ENCODE assay signal across 8 cellular contexts in genomic region chr1:50978144-50978851, GRCh38. TPM values are rescaled to one million over a fixed set of nuclear protein-coding genes. Genes with fewer than 3 reads are reported as not detected.
DNase-seq lines count a peak whose midpoint lies in the region; ATAC-seq, FAIRE-seq and TF ChIP-seq lines count a peak whose summit lies in the region.

No MANE protein-coding gene starts in this region.

- peak overlapping the region; percentile 74 for H3K27ac Mint-ChIP-seq in activated naive CD8-positive, alpha-beta T cell treated with anti-CD3 and anti-CD28 coated beads, Interleukin-2, amount 50 U/mL, for 24 hours

- H3K4me3 Mint-ChIP-seq in activated naive CD8-positive, alpha-beta T cell treated with anti-CD3 and anti-CD28 coated beads, Interleukin-2, amount 50 U/mL, for 24 hours = peak overlapping the region; percentile 75

- TF ChIP-seq CTCF in OCI-LY1 (IDR thresholded peaks at IDR 0.05; ENCODE audit: low read length) (no peak), heart left ventricle (IDR thresholded peaks at IDR 0.05) (no peak), pancreas (IDR thresholded peaks at IDR 0.05) (no peak)

- no peaks in the 10 kb centered on the region for H4K20me1 ChIP-seq in OCI-LY1 (ENCODE audit: insufficient read depth, low read length)

- no peaks in the 10 kb centered on the region for H3K9me2 ChIP-seq in OCI-LY1 (ENCODE audit: low read depth, low read length)

- peaks cover 41% of the 10 kb centered on the region for H3K27me3 Mint-ChIP-seq in activated naive CD8-positive, alpha-beta T cell treated with anti-CD3 and anti-CD28 coated beads, Interleukin-2, amount 50 U/mL, for 24 hours

- H3K79me2 ChIP-seq in OCI-LY1 (ENCODE audit: insufficient read depth, low read length) = peaks cover 76% of the 10 kb centered on the region

- H3K36me3 Mint-ChIP-seq in activated naive CD8-positive, alpha-beta T cell treated with anti-CD3 and anti-CD28 coated beads, Interleukin-2, amount 50 U/mL, for 24 hours (ENCODE audit: low read depth) = peaks cover 2% of the 10 kb centered on the region

- H3K27ac ChIP-seq in OCI-LY1 (ENCODE audit: low read depth, low read length, poor library complexity, severe bottlenecking) (peak overlapping the region; percentile 95), heart left ventricle (peak overlapping the region; percentile 93 to 100 (median 99)), pancreas (peak overlapping the region; percentile 84 to 94 (median 90))

- H3K9me3 Mint-ChIP-seq in activated naive CD8-positive, alpha-beta T cell treated with anti-CD3 and anti-CD28 coated beads, Interleukin-2, amount 50 U/mL, for 24 hours = no peaks in the 10 kb centered on the region

- peaks cover 67% of the 10 kb centered on the region for H3K4me1 ChIP-seq in OCI-LY1 (ENCODE audit: insufficient read depth, low read length, severe bottlenecking)
- H3K4me1 ChIP-seq in heart left ventricle = peaks cover 0 to 49% (median 6%) of the 10 kb centered on the region in 12 donors
- peaks cover 0 to 16% (median 5%) of the 10 kb centered on the region in 3 donors for H3K4me1 ChIP-seq in pancreas

- no peak for TF ChIP-seq POLR2A in heart left ventricle (IDR thresholded peaks at IDR 0.05)

- H3K36me3 ChIP-seq in OCI-LY1 (ENCODE audit: insufficient read depth, low read length) (peaks cover 18% of the 10 kb centered on the region; the same call in 1 of the 2 replicates), heart left ventricle (no peaks in the 10 kb centered on the region), pancreas (no peaks in the 10 kb centered on the region)

- FAIRE-seq in pancreas (lab: Jason Lieb, UNC) = no peak

- no peaks in the 10 kb centered on the region for H3F3A ChIP-seq in OCI-LY1 (ENCODE audit: insufficient read depth, low read length)

- intact Hi-C loops in heart left ventricle (cut with DNase I) = loop anchor here in 1 of 10 donors (1.0 to 10.0 kb wide), 2 partner anchors 10 to 257 kb away; partner anchors contain the start of gene RNF11
- intact Hi-C loops in pancreas (cut with DNase I) = no loop called here

- ATAC-seq in GM21360 (IDR thresholded peaks at IDR 0.05; ENCODE audit: unreplicated experiment) (peak; percentile 33), heart left ventricle (peak; percentile 63 to 86 (median 80)), pancreas (peak; percentile 80 to 87 (median 84))
- no peak for ATAC-seq in activated naive CD8-positive, alpha-beta T cell treated with anti-CD3 and anti-CD28 coated beads, Interleukin-2, amount 50 U/mL, for 24 hours

- peak overlapping the region; percentile 99 for H3K9ac ChIP-seq in OCI-LY1 (ENCODE audit: low read length)

- H3K4me3 ChIP-seq in OCI-LY1 (ENCODE audit: low read depth, low read length, poor library complexity, severe bottlenecking) = peak overlapping the region; percentile 89
- H3K4me3 ChIP-seq in heart left ventricle = peak overlapping the region; percentile 76 to 96 (median 86)
- H3K4me3 ChIP-seq in pancreas = peak overlapping the region; percentile 36 to 91 (median 70)

- H3K4me1 Mint-ChIP-seq in activated naive CD8-positive, alpha-beta T cell treated with anti-CD3 and anti-CD28 coated beads, Interleukin-2, amount 50 U/mL, for 24 hours = peaks cover 22% of the 10 kb centered on the region

- peak overlapping the region; percentile 88 for H3K4me2 ChIP-seq in OCI-LY1 (ENCODE audit: low read length)

- WGBS in heart left ventricle, 4 donors = 1 to 7% (median 2%) methylated on average over 14 to 42 of the region's 42 CpGs
- 3 to 6% methylated on average over 23 to 42 of the region's 42 CpGs for WGBS in pancreas, 2 donors

- no peaks in the 10 kb centered on the region for H3K27me3 ChIP-seq in OCI-LY1 (ENCODE audit: insufficient read depth, low read length)
- peaks cover 0 to 10% (median 0%) of the 10 kb centered on the region in 9 donors for H3K27me3 ChIP-seq in heart left ventricle
- H3K27me3 ChIP-seq in pancreas = no peaks in the 10 kb centered on the region

- peak; percentile 46 for DNase-seq in DMS79 (lab: John Stamatoyannopoulos, UW)
- peak; percentile 45 for DNase-seq in HPDE6-E6E7 (ENCODE audit: extremely low spot score)
- DNase-seq in activated naive CD8-positive, alpha-beta T cell treated with anti-CD3 and anti-CD28 coated beads, Interleukin-2, amount 50 U/mL, for 24 hours = peak; percentile 32
- DNase-seq in heart left ventricle = peak; percentile 71 to 86 (median 82)
- DNase-seq in pancreas = peak; percentile 78 to 90 (median 81)
- DNase-seq in activated gamma-delta T cell treated with Interleukin-2 at 50 U/mL for 16 hours = no peak

- H3K9me3 ChIP-seq in OCI-LY1 (ENCODE audit: low read length) (no peaks in the 10 kb centered on the region), heart left ventricle (no peaks in the 10 kb centered on the region), pancreas (no peaks in the 10 kb centered on the region)

- H2AFZ ChIP-seq in OCI-LY1 (ENCODE audit: low read length) = no peak overlapping the region

RNA-seq across cellular contexts. Expression of gene CDKN2C, which starts 8.3 kb away (rescaled TPM):
- 10 to 100 TPM; 11.2 to 18.8 (median 16.0) TPM for total RNA-seq in heart left ventricle
- polyA plus RNA-seq in heart left ventricle = 10 to 100 TPM; 12.7 TPM
- total RNA-seq in pancreas = 10 to 100 TPM in 2 of 6 donors, 1 to 10 TPM in 4; 4.3 to 11.5 (median 8.4) TPM
- 1 to 10 TPM; 7.4 to 8.1 TPM for polyA plus RNA-seq in pancreas

RNA-seq across cellular contexts. Expression of gene FAF1, which starts 18.2 kb away (rescaled TPM):
- 100 to 1,000 TPM in 1 of 9 donors, 10 to 100 TPM in 8; 46.6 to 112 (median 83.6) TPM for total RNA-seq in heart left ventricle
- polyA plus RNA-seq in heart left ventricle = 10 to 100 TPM; 41.0 to 76.0 TPM
- total RNA-seq in pancreas = 10 to 100 TPM; 30.0 to 46.6 (median 38.1) TPM
- polyA plus RNA-seq in pancreas = 10 to 100 TPM; 13.9 to 23.4 TPM
